8 cellular contexts compared by ENCODE assay signal in the genomic region with DNA sequence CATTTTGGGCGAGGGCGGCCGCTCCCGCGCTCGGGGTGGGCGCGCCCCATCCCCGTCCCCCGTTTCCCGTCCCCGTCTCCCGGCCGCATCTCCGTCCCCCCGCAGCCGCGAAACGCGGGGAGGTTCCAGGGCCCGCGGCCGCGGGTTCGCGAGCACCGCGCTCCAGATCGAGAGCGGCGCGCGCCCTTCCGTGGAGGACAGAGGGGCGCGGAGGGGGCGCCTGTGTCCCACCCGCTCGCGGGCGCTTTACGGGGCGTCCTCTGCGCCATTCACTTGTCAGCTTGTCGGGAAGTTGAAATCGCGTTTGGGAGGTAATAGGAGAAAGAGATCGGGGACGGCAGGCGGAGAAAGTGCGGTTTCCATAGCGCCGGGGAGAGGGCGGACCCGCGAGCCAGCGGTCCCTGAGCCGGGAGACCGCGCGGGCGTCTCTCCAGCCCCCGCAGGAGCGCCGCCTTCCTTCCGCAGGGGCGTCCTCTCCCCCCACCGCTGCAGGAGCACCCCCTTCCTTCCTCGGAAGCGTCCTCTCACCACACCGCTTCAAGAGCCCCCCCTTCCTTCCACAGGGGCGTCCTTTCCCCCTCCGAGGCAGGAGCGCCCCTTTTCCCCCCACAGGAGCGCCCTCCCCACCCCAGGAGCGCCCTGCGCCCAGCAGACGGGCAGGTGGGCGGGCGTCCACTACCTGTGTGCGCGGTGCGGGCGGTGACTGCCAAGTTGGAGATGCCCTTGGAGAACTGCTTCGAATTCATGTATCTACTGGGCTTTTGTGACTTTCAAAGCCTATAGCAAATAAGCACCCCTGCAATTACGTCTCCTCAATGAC. TPM values are rescaled to one million over a fixed set of nuclear protein-coding genes. Genes with fewer than 3 reads are reported as not detected.
DNase-seq lines count a peak whose midpoint lies in the region; ATAC-seq, FAIRE-seq and TF ChIP-seq lines count a peak whose summit lies in the region.

No MANE protein-coding gene starts in this region.

- H3K79me2 ChIP-seq in GM23338 (replicated peaks; ENCODE audit: insufficient read depth) (peaks cover 2% of the 10 kb centered on the region), mesendoderm (ENCODE audit: control insufficient read depth, insufficient read depth, low read length) (no peaks in the 10 kb centered on the region)

- peak overlapping the region; percentile 81 for H3K4me3 Mint-ChIP-seq in GM23338

- DNase-seq in DMS79 treated with DMSO at 0.1 percent for 48 hours (lab: John Stamatoyannopoulos, UW) (peak; percentile 73), GM23338 (ENCODE audit: low spot score) (peak; percentile 74), NCI-H1105 treated with DMSO at 0.1 percent for 48 hours (lab: John Stamatoyannopoulos, UW) (peak; percentile 81), mesendoderm (peak; percentile 78), tibial artery (no peak), GM19239 (ENCODE audit: insufficient read length, low spot score) (no peak)
- peak in 1 of 3 donors; percentile 17 for DNase-seq in effector memory CD4-positive, alpha-beta T cell

- peak overlapping the region; percentile 74 for H3K9ac ChIP-seq in mesendoderm (ENCODE audit: low read length)

- peaks cover 1% of the 10 kb centered on the region for H3K27me3 Mint-ChIP-seq in GM23338 (ENCODE audit: insufficient read depth, low read depth, poor library complexity)

- no peak for FAIRE-seq in GM19239 (lab: Jason Lieb, UNC)

- intact Hi-C loops in tibial artery (cut with DNase I; ENCODE audit: low total_unique reads) = loop anchor here (10.0 kb wide), 2 partner anchors 237 to 333 kb away; no protein-coding TSS in a partner anchor

- H3K56ac ChIP-seq in mesendoderm (ENCODE audit: low read length) = peak overlapping the region; percentile 91

- H2BK120ac ChIP-seq in mesendoderm (ENCODE audit: low read depth, low read length) = peak overlapping the region; percentile 23

- no peaks in the 10 kb centered on the region for H3K36me3 ChIP-seq in GM23338 (ENCODE audit: insufficient read depth)
- no peaks in the 10 kb centered on the region for H3K36me3 ChIP-seq in effector memory CD4-positive, alpha-beta T cell (ENCODE audit: control insufficient read depth, insufficient read depth, low read length)
- H3K36me3 ChIP-seq in mesendoderm (ENCODE audit: control insufficient read depth, insufficient read depth, low read length) = no peaks in the 10 kb centered on the region
- peaks cover 20 to 22% (median 22%) of the 10 kb centered on the region in 3 donors for H3K36me3 ChIP-seq in tibial artery

- no CpG with 5 or more reads among the region's 86 CpGs for WGBS in mesendoderm (ENCODE audit: extremely low coverage, insufficient coverage, low lambda C conversion rate)

- H3K27ac ChIP-seq in GM23338 (ENCODE audit: low read depth) (peak overlapping the region; percentile 84; the same call in 1 of the 2 replicates), VCaP (peak overlapping the region; percentile 97), mesendoderm (ENCODE audit: low read depth, low read length) (peak overlapping the region; percentile 59), tibial artery (peak overlapping the region; percentile 94 to 98)
- H3K27ac ChIP-seq in effector memory CD4-positive, alpha-beta T cell (ENCODE audit: insufficient read depth, low read length, poor library complexity, severe bottlenecking) = peak overlapping the region; percentile 65

- peaks cover 2% of the 10 kb centered on the region; the same call in 2 of the 3 replicates for H3K36me3 Mint-ChIP-seq in GM23338 (ENCODE audit: low read depth)

- no peaks in the 10 kb centered on the region for H3K9me2 ChIP-seq in GM23338 (ENCODE audit: insufficient read depth)

- H3K79me1 ChIP-seq in mesendoderm (ENCODE audit: low read length) = no peaks in the 10 kb centered on the region

- H3K4me1 Mint-ChIP-seq in GM23338 = peaks cover 17% of the 10 kb centered on the region

- H3K23ac ChIP-seq in mesendoderm (ENCODE audit: low read length) = no peak overlapping the region

- peak overlapping the region; percentile 81 for H3K4me3 ChIP-seq in GM23338
- peak overlapping the region; percentile 83 for H3K4me3 ChIP-seq in effector memory CD4-positive, alpha-beta T cell (ENCODE audit: insufficient read depth, low read depth, low read length, poor library complexity, severe bottlenecking)
- peak overlapping the region; percentile 42 for H3K4me3 ChIP-seq in mesendoderm (ENCODE audit: low read length)
- H3K4me3 ChIP-seq in tibial artery = peak overlapping the region; percentile 73 to 88

- no peak overlapping the region for H3K27ac Mint-ChIP-seq in GM23338

- H3K4ac ChIP-seq in mesendoderm (ENCODE audit: low read depth, low read length) = no peak overlapping the region

- peak overlapping the region; percentile 75 for H3K18ac ChIP-seq in mesendoderm (ENCODE audit: low read length)

- H2AFZ ChIP-seq in GM23338 = peak overlapping the region; percentile 70

- H3K4me2 ChIP-seq in GM23338 (peak overlapping the region; percentile 76), mesendoderm (ENCODE audit: low read length) (peak overlapping the region; percentile 51)

- H4K20me1 ChIP-seq in GM23338 (replicated peaks; ENCODE audit: insufficient read depth) = no peaks in the 10 kb centered on the region; the same call in none of the 2 replicates

- no peaks in the 10 kb centered on the region for H3K9me3 Mint-ChIP-seq in GM23338

- H3K9me3 ChIP-seq in effector memory CD4-positive, alpha-beta T cell (ENCODE audit: control insufficient read depth, low read length) = no peaks in the 10 kb centered on the region
- no peaks in the 10 kb centered on the region for H3K9me3 ChIP-seq in tibial artery

- no peak overlapping the region for H4K5ac ChIP-seq in mesendoderm (ENCODE audit: low read length)

- H2BK5ac ChIP-seq in mesendoderm (ENCODE audit: low read length) = no peak overlapping the region

- H2AK5ac ChIP-seq in mesendoderm (ENCODE audit: low read length) = no peak overlapping the region

- H4K8ac ChIP-seq in mesendoderm (ENCODE audit: low read depth, low read length) = no peak overlapping the region

- TF ChIP-seq CTCF in GM23338 (conservative IDR thresholded peaks at IDR 0.05; ENCODE audit: low read depth in 2 of 2) (no peak), VCaP (conservative IDR thresholded peaks at IDR 0.05) (no peak; the same call in none of the 2 replicates), tibial artery (IDR thresholded peaks at IDR 0.05) (no peak)

- ATAC-seq in GM23338 = peak; percentile 18

- H3F3A ChIP-seq in GM23338 (replicated peaks; ENCODE audit: low read depth) = no peaks in the 10 kb centered on the region

- no peak overlapping the region for H2BK15ac ChIP-seq in mesendoderm (replicated peaks; ENCODE audit: low read depth)

- H3K27me3 ChIP-seq in GM23338 (ENCODE audit: insufficient read depth) = peaks cover 4% of the 10 kb centered on the region; the same call in 1 of the 2 replicates
- H3K27me3 ChIP-seq in effector memory CD4-positive, alpha-beta T cell (replicated peaks; ENCODE audit: control insufficient read depth, insufficient read depth, low read length, poor library complexity, severe bottlenecking) = no peaks in the 10 kb centered on the region
- no peaks in the 10 kb centered on the region for H3K27me3 ChIP-seq in mesendoderm (ENCODE audit: insufficient read depth, low read length, poor library complexity)
- no peaks in the 10 kb centered on the region for H3K27me3 ChIP-seq in tibial artery

- H3K4me1 ChIP-seq in GM23338 (ENCODE audit: insufficient read depth) (peaks cover 4% of the 10 kb centered on the region; the same call in 1 of the 2 replicates), mesendoderm (ENCODE audit: control insufficient read depth, low read depth, low read length) (no peaks in the 10 kb centered on the region), tibial artery (peaks cover 0 to 60% (median 36%) of the 10 kb centered on the region in 4 donors)
- peaks cover 5% of the 10 kb centered on the region for H3K4me1 ChIP-seq in effector memory CD4-positive, alpha-beta T cell (ENCODE audit: control insufficient read depth, insufficient read depth, low read length, poor library complexity, severe bottlenecking)

TF ChIP-seq in GM23338, 12 proteins besides CTCF, POLR2A, EP300 and RAD21:
- TF ChIP-seq, protein P1, sequence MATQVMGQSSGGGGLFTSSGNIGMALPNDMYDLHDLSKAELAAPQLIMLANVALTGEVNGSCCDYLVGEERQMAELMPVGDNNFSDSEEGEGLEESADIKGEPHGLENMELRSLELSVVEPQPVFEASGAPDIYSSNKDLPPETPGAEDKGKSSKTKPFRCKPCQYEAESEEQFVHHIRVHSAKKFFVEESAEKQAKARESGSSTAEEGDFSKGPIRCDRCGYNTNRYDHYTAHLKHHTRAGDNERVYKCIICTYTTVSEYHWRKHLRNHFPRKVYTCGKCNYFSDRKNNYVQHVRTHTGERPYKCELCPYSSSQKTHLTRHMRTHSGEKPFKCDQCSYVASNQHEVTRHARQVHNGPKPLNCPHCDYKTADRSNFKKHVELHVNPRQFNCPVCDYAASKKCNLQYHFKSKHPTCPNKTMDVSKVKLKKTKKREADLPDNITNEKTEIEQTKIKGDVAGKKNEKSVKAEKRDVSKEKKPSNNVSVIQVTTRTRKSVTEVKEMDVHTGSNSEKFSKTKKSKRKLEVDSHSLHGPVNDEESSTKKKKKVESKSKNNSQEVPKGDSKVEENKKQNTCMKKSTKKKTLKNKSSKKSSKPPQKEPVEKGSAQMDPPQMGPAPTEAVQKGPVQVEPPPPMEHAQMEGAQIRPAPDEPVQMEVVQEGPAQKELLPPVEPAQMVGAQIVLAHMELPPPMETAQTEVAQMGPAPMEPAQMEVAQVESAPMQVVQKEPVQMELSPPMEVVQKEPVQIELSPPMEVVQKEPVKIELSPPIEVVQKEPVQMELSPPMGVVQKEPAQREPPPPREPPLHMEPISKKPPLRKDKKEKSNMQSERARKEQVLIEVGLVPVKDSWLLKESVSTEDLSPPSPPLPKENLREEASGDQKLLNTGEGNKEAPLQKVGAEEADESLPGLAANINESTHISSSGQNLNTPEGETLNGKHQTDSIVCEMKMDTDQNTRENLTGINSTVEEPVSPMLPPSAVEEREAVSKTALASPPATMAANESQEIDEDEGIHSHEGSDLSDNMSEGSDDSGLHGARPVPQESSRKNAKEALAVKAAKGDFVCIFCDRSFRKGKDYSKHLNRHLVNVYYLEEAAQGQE (IDR thresholded peaks at IDR 0.05; ENCODE audit: unreplicated experiment) = no peak
- TF ChIP-seq POLR2AphosphoS5 (IDR thresholded peaks at IDR 0.05; ENCODE audit: low read depth) = peak; percentile 17
- TF ChIP-seq ETS1 (IDR thresholded peaks at IDR 0.05) = no peak

RNA-seq across cellular contexts. Expression of gene IRS2, which starts 1.0 kb away (rescaled TPM):
- 12.4 and 14.5 TPM in 2 replicates for total RNA-seq in GM23338 (2014; rRNA removed; shearing (Covaris generic))
- polyA plus RNA-seq in GM23338 (2016; fragmentation: Nextera tagmentation; extraction: Ambion mirVana) = 3.6 and 4.0 TPM in 2 replicates
- 6.1 TPM for polyA plus RNA-seq in mesendoderm (2013, experiment 1 of 2)
- 6.2 TPM for polyA plus RNA-seq in mesendoderm (2013, experiment 2 of 2)

Comparison
In these comparisons a context has a peak if more than half of its experiments do, and no peak if none do; other contexts are left out.
1. DNase-seq: peak in DMS79 treated with DMSO at 0.1 percent for 48 hours (single experiment), GM23338 (single experiment), NCI-H1105 treated with DMSO at 0.1 percent for 48 hours (single experiment) and mesendoderm (single experiment); none in tibial artery (0 of 2) and GM19239 (single experiment).
2. Peak in every context shown above with its lines, with median percentiles within 50 percentile points of each other: H3K27ac ChIP-seq and H3K4me3 ChIP-seq.